ENCODE assay signal across 7 cellular contexts in the genomic region with DNA sequence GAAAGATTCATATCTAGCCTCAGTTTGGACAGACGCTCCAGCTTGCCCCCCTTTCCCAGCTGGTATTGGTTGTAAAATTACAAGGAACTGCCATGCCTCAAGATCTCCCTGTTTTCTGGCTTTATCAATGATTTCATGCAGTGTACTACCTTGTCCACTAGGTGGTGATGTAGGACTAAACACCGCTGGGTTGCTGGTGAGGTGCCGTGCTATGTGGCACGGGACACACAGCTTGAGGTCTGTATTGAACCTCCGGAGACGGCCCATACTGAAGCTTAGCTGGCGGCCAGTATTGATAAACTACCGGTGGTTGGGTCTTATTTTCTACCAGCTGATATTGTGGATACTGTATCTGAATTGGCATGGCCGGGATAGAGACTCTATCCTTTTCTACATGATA. TPM values are rescaled to one million over a fixed set of nuclear protein-coding genes. Genes with fewer than 3 reads are reported as not detected.
"Had no signal": no experiment of that assay in that cellular context is flagged by ENCODE, and none has a peak within 500 bp of the region (broad histone marks: within the 10 kb centered on the region; RNA-seq: fewer than 3 reads in every experiment).

No MANE protein-coding gene starts in this region.

RNA-seq across cellular contexts. Expression of gene PRAMEF27, which starts 36.5 kb away (rescaled TPM):
- total RNA-seq: GM23338, H1, H9, HepG2, HFFc6, HT1080 had no signal
- polyA plus RNA-seq: GM23338, H1, HepG2, IgD-negative memory B cell had no signal

RNA-seq across cellular contexts. Expression of gene HNRNPCL3, which starts 40.7 kb away (rescaled TPM):
- total RNA-seq: GM23338, H1, H9, HepG2, HFFc6, HT1080 had no signal
- polyA plus RNA-seq: GM23338, H1, HepG2, IgD-negative memory B cell had no signal

RNA-seq across cellular contexts. Expression of gene PRAMEF25, which starts 50.7 kb away (rescaled TPM):
- total RNA-seq: GM23338, H1, H9, HepG2, HFFc6, HT1080 had no signal
- polyA plus RNA-seq: GM23338, H1, HepG2, IgD-negative memory B cell had no signal
